ENCODE assay signal across 25 cellular contexts in the genomic region with DNA sequence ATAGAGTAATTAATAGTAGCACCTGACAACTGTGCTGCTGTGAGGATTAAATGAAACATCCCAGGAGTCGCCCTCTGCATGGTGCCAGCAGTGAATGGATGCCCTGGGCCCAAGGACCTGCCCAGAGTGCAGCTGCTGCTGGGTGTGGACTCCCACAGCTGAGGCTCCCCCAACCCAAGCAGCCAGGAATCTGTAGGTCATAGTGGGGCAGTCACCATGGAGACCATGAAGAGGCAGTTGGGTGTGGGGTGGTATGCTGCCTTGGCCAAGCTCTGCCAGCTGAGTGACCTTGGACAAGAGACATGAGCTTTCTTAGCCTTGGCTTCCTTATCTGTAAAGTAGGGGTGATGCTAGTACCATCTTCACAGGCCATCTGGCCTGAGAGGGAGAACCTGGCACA. TPM values are rescaled to one million over a fixed set of nuclear protein-coding genes. Genes with fewer than 3 reads are reported as not detected.
DNase-seq lines count a peak whose midpoint lies in the region; ATAC-seq, FAIRE-seq and TF ChIP-seq lines count a peak whose summit lies in the region.
"Had no signal": no experiment of that assay in that cellular context is flagged by ENCODE, and none has a peak within 500 bp of the region (broad histone marks: within the 10 kb centered on the region; RNA-seq: fewer than 3 reads in every experiment).

No MANE protein-coding gene starts in this region.

- H3K4me1 Mint-ChIP-seq in CD14-positive monocyte (peaks cover 47% of the 10 kb centered on the region), GM23338 (peaks cover 37% of the 10 kb centered on the region)

- H2BK5ac ChIP-seq in mesenchymal stem cell (ENCODE audit: low read depth, low read length, poor library complexity, severe bottlenecking) = no peak overlapping the region

- no peaks in the 10 kb centered on the region for H3K79me1 ChIP-seq in mesenchymal stem cell (replicated peaks; ENCODE audit: low read length, poor library complexity, severe bottlenecking)

- H3K4me2 ChIP-seq in GM23338 = peak overlapping the region; percentile 29; the same call in 1 of the 2 replicates
- no peak overlapping the region for H3K4me2 ChIP-seq in mesenchymal stem cell (ENCODE audit: low read length, poor library complexity, severe bottlenecking)
- H3K4me2 ChIP-seq in HepG2 (ENCODE audit: low read depth, low read length) = no peak overlapping the region
- H3K4me2 ChIP-seq: A549 had no signal

- H3K4me1 ChIP-seq in GM23338 (ENCODE audit: insufficient read depth) (peaks cover 23% of the 10 kb centered on the region), mesenchymal stem cell (ENCODE audit: control insufficient read depth, insufficient read depth, low read depth, low read length) (peaks cover 6% of the 10 kb centered on the region), HepG2 (ENCODE audit: insufficient read depth, low read length) (no peaks in the 10 kb centered on the region), psoas muscle (no peaks in the 10 kb centered on the region)
- H3K4me1 ChIP-seq: A549, Caco-2 had no signal

- H3K4me3 Mint-ChIP-seq in CD14-positive monocyte (no peak overlapping the region), GM23338 (no peak overlapping the region)

- H2AK5ac ChIP-seq in mesenchymal stem cell (ENCODE audit: low read length, severe bottlenecking) = no peak overlapping the region

- in situ Hi-C loops in HepG2 (cut with HindIII; ENCODE audit: extremely low pct_ligation_motif_present, low pct_unique_long_range_greater_than_20kb) = no loop called here

- no peak for TF ChIP-seq EP300 in HepG2 (IDR thresholded peaks at IDR 0.05; ENCODE audit: low read depth in 2 of 2, low read length in 2 of 2)
- TF ChIP-seq EP300 in HepG2 (CRISPR knock-in tag; IDR thresholded peaks at IDR 0.05; ENCODE audit: borderline replicate concordance) = no peak

- no peak overlapping the region for H3K27ac ChIP-seq in GM23338 (ENCODE audit: low read depth)
- H3K27ac ChIP-seq in mesenchymal stem cell (ENCODE audit: low read length, poor library complexity, severe bottlenecking) = no peak overlapping the region
- H3K27ac ChIP-seq in HepG2 (ENCODE audit: extremely low read length, insufficient read depth, low read length) = no peak overlapping the region
- no peak overlapping the region for H3K27ac ChIP-seq in psoas muscle
- H3K27ac ChIP-seq: A549, BLaER1 had no signal

- no peak for TF ChIP-seq POLR2A in HepG2 (IDR thresholded peaks at IDR 0.05; ENCODE audit: insufficient read depth in 1 of 2, low read depth in 2 of 2, low read length in 2 of 2)

- intact Hi-C loops in CD14-positive monocyte (cut with micrococcal nuclease) (loop anchor here in 1 of 2 donors (5.0 kb wide), 1 partner anchor 67 kb away; no protein-coding TSS in a partner anchor), HepG2 (cut with micrococcal nuclease; ENCODE audit: unreplicated experiment) (no loop called here), psoas muscle (cut with DNase I) (no loop called here)

- peak overlapping the region in 1 of 2 experiments; percentile 53 for H3K4ac ChIP-seq in mesenchymal stem cell (ENCODE audit: low read depth in 1 of 2, low read length in 2 of 2)

- H4K91ac ChIP-seq in mesenchymal stem cell (ENCODE audit: low read length) = no peak overlapping the region

- TF ChIP-seq RAD21 in HepG2 (CRISPR knock-in tag; IDR thresholded peaks at IDR 0.05) = no peak

- ATAC-seq in GM23338 (peak; percentile 13), HepG2 (no peak), psoas muscle (no peak)
- ATAC-seq: A549, SK-N-SH treated with all-trans-retinoic acid at 6 μM for 48 hours had no signal

- peaks cover 12% of the 10 kb centered on the region for H4K20me1 ChIP-seq in GM23338 (replicated peaks; ENCODE audit: insufficient read depth)
- H4K20me1 ChIP-seq in HepG2 (ENCODE audit: insufficient read depth, low read length) = no peaks in the 10 kb centered on the region

- H3K14ac ChIP-seq in mesenchymal stem cell (ENCODE audit: low read length in 2 of 2) = no peak overlapping the region

- H3K9me3 ChIP-seq in mesenchymal stem cell (ENCODE audit: control insufficient read depth, low read length) (no peaks in the 10 kb centered on the region), HepG2 (ENCODE audit: low read length) (no peaks in the 10 kb centered on the region), psoas muscle (no peaks in the 10 kb centered on the region)
- H3K9me3 ChIP-seq: A549, Caco-2 had no signal

- H3K27ac Mint-ChIP-seq in CD14-positive monocyte (peak overlapping the region in 5 of 7 donors; percentile 2 to 97 (median 61)), GM23338 (no peak overlapping the region)

- H3K23ac ChIP-seq in mesenchymal stem cell (ENCODE audit: low read length in 2 of 2) = no peak overlapping the region

- H3K36me3 Mint-ChIP-seq in CD14-positive monocyte = peaks cover 15 to 16% of the 10 kb centered on the region in 2 donors
- H3K36me3 Mint-ChIP-seq in GM23338 (ENCODE audit: low read depth) = no peaks in the 10 kb centered on the region

- H3K4me3 ChIP-seq in GM23338 = no peak overlapping the region
- no peak overlapping the region for H3K4me3 ChIP-seq in mesenchymal stem cell (ENCODE audit: insufficient read depth in 1 of 2, low read depth in 1 of 2, low read length in 2 of 2)
- H3K4me3 ChIP-seq in HepG2 (replicated peaks in 1 of 3; ENCODE audit: insufficient read depth in 1 of 3, low read depth in 2 of 3, low read length in 3 of 3) = no peak overlapping the region
- H3K4me3 ChIP-seq in psoas muscle = no peak overlapping the region
- H3K4me3 ChIP-seq: A549, BLaER1 had no signal

- H2AFZ ChIP-seq in GM23338 = no peak overlapping the region
- H2AFZ ChIP-seq in mesenchymal stem cell (ENCODE audit: low read depth, low read length) = no peak overlapping the region
- no peak overlapping the region for H2AFZ ChIP-seq in HepG2 (ENCODE audit: low read length)

- H3K27me3 Mint-ChIP-seq in CD14-positive monocyte (ENCODE audit: low read depth in 3 of 3) (peaks cover 15 to 46% (median 43%) of the 10 kb centered on the region in 3 donors), GM23338 (ENCODE audit: insufficient read depth, low read depth, poor library complexity) (peaks cover 63% of the 10 kb centered on the region)

- H3K36me3 ChIP-seq in GM23338 (ENCODE audit: insufficient read depth) (no peaks in the 10 kb centered on the region), mesenchymal stem cell (ENCODE audit: control insufficient read depth in 1 of 2, insufficient read depth in 2 of 2, low read depth in 1 of 2, low read length in 2 of 2) (no peaks in the 10 kb centered on the region), HepG2 (replicated peaks in 1 of 2; ENCODE audit: control insufficient read depth in 1 of 2, insufficient read depth in 2 of 2, low read length in 2 of 2) (no peaks in the 10 kb centered on the region), psoas muscle (ENCODE audit: insufficient read depth in 1 of 2, low read depth in 1 of 2) (no peaks in the 10 kb centered on the region)
- H3K36me3 ChIP-seq: BLaER1 had no signal

- TF ChIP-seq CTCF in CD14-positive monocyte (IDR thresholded peaks at IDR 0.05) = no peak
- no peak for TF ChIP-seq CTCF in GM23338 (conservative IDR thresholded peaks at IDR 0.05; ENCODE audit: low read depth in 2 of 2)
- TF ChIP-seq CTCF in HepG2 (CRISPR knock-in tag; IDR thresholded peaks at IDR 0.05) = no peak
- TF ChIP-seq CTCF in psoas muscle (IDR thresholded peaks at IDR 0.05) = no peak

- H2BK120ac ChIP-seq in mesenchymal stem cell (ENCODE audit: low read depth, low read length) = no peak overlapping the region

- no peaks in the 10 kb centered on the region for H3F3A ChIP-seq in GM23338 (replicated peaks; ENCODE audit: low read depth)

- no peak overlapping the region for H3K9ac ChIP-seq in mesenchymal stem cell (ENCODE audit: low read length)
- no peak overlapping the region for H3K9ac ChIP-seq in HepG2 (ENCODE audit: insufficient read depth, low read depth, low read length)
- H3K9ac ChIP-seq: BLaER1 had no signal

- H3K18ac ChIP-seq in mesenchymal stem cell (ENCODE audit: low read depth in 1 of 2, low read length in 2 of 2) = no peak overlapping the region

- H3K79me2 ChIP-seq in GM23338 (replicated peaks; ENCODE audit: insufficient read depth) (no peaks in the 10 kb centered on the region), HepG2 (ENCODE audit: insufficient read depth, low read length) (no peaks in the 10 kb centered on the region)

- POLR2A ChIA-PET in HepG2 (lab: Yijun Ruan, JAX) = no interaction called here

- DNase-seq in CD14-positive monocyte (ENCODE audit: low spot score) (no peak), GM23338 (ENCODE audit: low spot score) (no peak), NCI-H524 treated with DMSO at 0.1 percent for 48 hours (lab: John Stamatoyannopoulos, UW) (peak; percentile 60), mesenchymal stem cell (no peak), foreskin melanocyte (no peak), HepG2 (ENCODE audit: low spot score) (no peak), psoas muscle (no peak), NCI-H1436 (lab: John Stamatoyannopoulos, UW) (no peak)
- DNase-seq: Caco-2, DMS53, EL, HCEC 1CT, NCI-H1092 treated with DMSO at 0.1 percent for 48 hours, NCI-H187, NCI-H446 treated with DMSO at 0.1 percent for 48 hours, SHP77 treated with DMSO at 0.1 percent for 48 hours, T-helper 1 cell, T-helper 9 cell had no signal

- H2BK15ac ChIP-seq in mesenchymal stem cell (ENCODE audit: low read depth, poor library complexity, severe bottlenecking) = peak overlapping the region; percentile 54

- no peaks in the 10 kb centered on the region for H3K9me2 ChIP-seq in GM23338 (ENCODE audit: insufficient read depth)

- H3K9me3 Mint-ChIP-seq in CD14-positive monocyte (peaks cover 0 to 3% (median 0%) of the 10 kb centered on the region in 7 donors), GM23338 (no peaks in the 10 kb centered on the region)

- CTCF ChIA-PET in HepG2 (lab: Yijun Ruan, JAX; ENCODE audit: low intra/inter-chr PET ratio, low total read pairs) = no interaction called here

- H4K8ac ChIP-seq in mesenchymal stem cell (ENCODE audit: low read length) = peak overlapping the region; percentile 51

- BruUV-seq in HepG2 (replicated peaks; lab: Mats Ljungman, UMichigan) = no TSS peak

- no peak overlapping the region for H2BK12ac ChIP-seq in mesenchymal stem cell (ENCODE audit: low read length in 2 of 2)

- H3K27me3 ChIP-seq in GM23338 (ENCODE audit: insufficient read depth) (peaks cover 83% of the 10 kb centered on the region), mesenchymal stem cell (ENCODE audit: control insufficient read depth in 1 of 2, insufficient read depth in 1 of 2, low read length in 2 of 2) (peaks cover 52 to 59% of the 10 kb centered on the region in 2 experiments), HepG2 (ENCODE audit: control insufficient read depth in 1 of 2, insufficient read depth in 2 of 2, low read length in 2 of 2) (peaks cover 7 to 55% of the 10 kb centered on the region in 2 experiments; a peak in 4 of 5 replicates), psoas muscle (ENCODE audit: insufficient read depth in 3 of 3, low read length in 2 of 3) (peaks cover 0 to 45% (median 16%) of the 10 kb centered on the region in 3 donors)

- FAIRE-seq in HepG2 (lab: Jason Lieb, UNC) = no peak
- FAIRE-seq: A549, GM12891, GM18507 had no signal

- WGBS in mesenchymal stem cell = 81% methylated on average over 1 of the region's 1 CpG
- WGBS in HepG2 (ENCODE audit: low lambda C conversion rate) = no CpG with 5 or more reads among the region's 1 CpG
- 54 to 89% (median 63%) methylated on average over 1 of the region's 1 CpG for WGBS in psoas muscle, 3 donors

RNA-seq across cellular contexts. Expression of gene OLIG2, which starts 9.4 kb away (rescaled TPM):
- polyA plus RNA-seq in CD14-positive monocyte (not detected), GM23338 (2016; fragmentation: Nextera tagmentation; extraction: Ambion mirVana) (0.09 and 0.15 TPM in 2 replicates), HepG2 (2011; rRNA removed) (not detected in 2 replicates), psoas muscle (under 1 TPM in 1 of 3 donors, not detected in 2; 0.03 TPM)
- 0.04 and 1.4 TPM in 2 replicates for total RNA-seq in GM23338 (2014; rRNA removed; shearing (Covaris generic))
- 0.44 TPM for polyA plus RNA-seq in mesenchymal stem cell (2013, experiment 1 of 2)
- 0.38 TPM for polyA plus RNA-seq in mesenchymal stem cell (2013, experiment 2 of 2)
- total RNA-seq in HepG2 (2016; rRNA removed; fragmentation: Illumina TruSeq; extraction: Trizol) (not detected in 2 replicates), psoas muscle (under 1 TPM in 3 of 4 donors, not detected in 1; 0.08 to 0.22 (median 0.21) TPM)
- not detected in 2 replicates for total RNA-seq in HepG2 (2016; cell fraction: cytosol; rRNA removed; fragmentation: Illumina TruSeq; extraction: Trizol; ENCODE audit: low read depth)
- not detected in 2 replicates for total RNA-seq in HepG2 (2016; cell fraction: insoluble cytoplasmic fraction; rRNA removed; fragmentation: Illumina TruSeq; extraction: Trizol)
- not detected in 2 replicates for total RNA-seq in HepG2 (2016; cell fraction: membrane; rRNA removed; fragmentation: Illumina TruSeq; extraction: Trizol)
- not detected in 2 replicates for total RNA-seq in HepG2 (2016; cell fraction: nucleus; rRNA removed; fragmentation: Illumina TruSeq; extraction: Trizol)
- polyA plus RNA-seq in HepG2 (2011; cell fraction: cytosol; rRNA removed) = not detected in 2 replicates
- not detected in 2 replicates for polyA plus RNA-seq in HepG2 (2011; cell fraction: nucleus; rRNA removed)
- not detected in 2 replicates for polyA plus RNA-seq in HepG2 (2012)
- not detected in 2 replicates for polyA plus RNA-seq in HepG2 (2016; cell fraction: cytosol; fragmentation: Illumina TruSeq; extraction: Trizol; ENCODE audit: low read depth)
- polyA plus RNA-seq in HepG2 (2016; cell fraction: insoluble cytoplasmic fraction; fragmentation: Illumina TruSeq; extraction: Trizol; ENCODE audit: low read depth) = not detected in 2 replicates
- not detected in 2 replicates for polyA plus RNA-seq in HepG2 (2016; cell fraction: membrane; fragmentation: Illumina TruSeq; extraction: Trizol; ENCODE audit: low read depth)
- not detected in 2 replicates for polyA plus RNA-seq in HepG2 (2016; cell fraction: nucleus; fragmentation: Illumina TruSeq; extraction: Trizol; ENCODE audit: insufficient read depth, low read depth)
- not detected in 2 replicates for polyA minus RNA-seq in HepG2 (2011; rRNA and poly(A)+ RNA removed; ENCODE audit: low replicate concordance)
- not detected in 2 replicates for polyA minus RNA-seq in HepG2 (2011; cell fraction: cytosol; rRNA and poly(A)+ RNA removed)
- not detected in 2 replicates for polyA minus RNA-seq in HepG2 (2011; cell fraction: nucleus; rRNA and poly(A)+ RNA removed)
- total RNA-seq: Caco-2, LHCN-M2 had no signal
- polyA plus RNA-seq: A549 had no signal

RNA-seq across cellular contexts. Expression of gene OLIG1, which starts 34.8 kb away (rescaled TPM):
- 10 to 100 TPM; 20.0 to 40.7 TPM for polyA plus RNA-seq in CD14-positive monocyte
- 0.14 and 0.19 TPM in 2 replicates for total RNA-seq in GM23338 (2014; rRNA removed; shearing (Covaris generic))
- 0.81 and 2.0 TPM in 2 replicates for polyA plus RNA-seq in GM23338 (2016; fragmentation: Nextera tagmentation; extraction: Ambion mirVana)
- polyA plus RNA-seq in mesenchymal stem cell (2013, experiment 1 of 2) = not detected
- not detected for polyA plus RNA-seq in mesenchymal stem cell (2013, experiment 2 of 2)
- total RNA-seq in HepG2 (2016; rRNA removed; fragmentation: Illumina TruSeq; extraction: Trizol) = not detected in 2 replicates
- not detected in 2 replicates for total RNA-seq in HepG2 (2016; cell fraction: cytosol; rRNA removed; fragmentation: Illumina TruSeq; extraction: Trizol; ENCODE audit: low read depth)
- not detected in 2 replicates for total RNA-seq in HepG2 (2016; cell fraction: insoluble cytoplasmic fraction; rRNA removed; fragmentation: Illumina TruSeq; extraction: Trizol)
- not detected in 2 replicates for total RNA-seq in HepG2 (2016; cell fraction: membrane; rRNA removed; fragmentation: Illumina TruSeq; extraction: Trizol)
- not detected in 2 replicates for total RNA-seq in HepG2 (2016; cell fraction: nucleus; rRNA removed; fragmentation: Illumina TruSeq; extraction: Trizol)
- not detected in 2 replicates for polyA plus RNA-seq in HepG2 (2011; rRNA removed)
- not detected in 2 replicates for polyA plus RNA-seq in HepG2 (2011; cell fraction: cytosol; rRNA removed)
- not detected in 2 replicates for polyA plus RNA-seq in HepG2 (2011; cell fraction: nucleus; rRNA removed)
- not detected in 2 replicates for polyA plus RNA-seq in HepG2 (2012)
- polyA plus RNA-seq in HepG2 (2016; cell fraction: cytosol; fragmentation: Illumina TruSeq; extraction: Trizol; ENCODE audit: low read depth) = not detected in 2 replicates
- not detected in 2 replicates for polyA plus RNA-seq in HepG2 (2016; cell fraction: insoluble cytoplasmic fraction; fragmentation: Illumina TruSeq; extraction: Trizol; ENCODE audit: low read depth)
- polyA plus RNA-seq in HepG2 (2016; cell fraction: membrane; fragmentation: Illumina TruSeq; extraction: Trizol; ENCODE audit: low read depth) = not detected in 2 replicates
- polyA plus RNA-seq in HepG2 (2016; cell fraction: nucleus; fragmentation: Illumina TruSeq; extraction: Trizol; ENCODE audit: insufficient read depth, low read depth) = not detected in 2 replicates
- polyA minus RNA-seq in HepG2 (2011; rRNA and poly(A)+ RNA removed; ENCODE audit: low replicate concordance) = not detected in 2 replicates
- not detected in 2 replicates for polyA minus RNA-seq in HepG2 (2011; cell fraction: cytosol; rRNA and poly(A)+ RNA removed)
- not detected in 2 replicates for polyA minus RNA-seq in HepG2 (2011; cell fraction: nucleus; rRNA and poly(A)+ RNA removed)
- 1 to 10 TPM in 1 of 4 donors, under 1 TPM in 2, not detected in 1; 0.10 to 3.4 (median 0.44) TPM for total RNA-seq in psoas muscle
- polyA plus RNA-seq in psoas muscle = under 1 TPM; 0.07 to 0.74 (median 0.23) TPM
- total RNA-seq: Caco-2, LHCN-M2, RPMI7951 had no signal
- polyA plus RNA-seq: A549 had no signal
